ENCODE assay signal across 24 cellular contexts in the genomic region with DNA sequence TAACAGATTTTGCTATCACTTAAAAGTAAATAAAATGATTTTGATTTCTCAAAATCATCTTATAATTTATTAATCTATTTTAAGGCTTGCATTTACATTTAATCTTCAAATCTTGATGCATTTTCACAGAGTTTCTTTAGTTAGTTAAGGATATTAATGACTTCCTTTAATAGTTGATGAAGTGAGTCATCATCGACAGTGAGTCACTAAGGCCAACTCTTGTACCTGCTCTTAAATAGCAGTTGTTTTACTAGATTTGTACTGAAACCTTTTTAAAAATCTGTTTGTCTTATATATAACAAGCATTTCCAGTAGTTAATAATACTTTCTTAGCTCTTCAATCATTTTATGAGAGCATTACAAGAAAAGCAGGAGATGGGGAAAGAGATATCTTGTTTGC.
DNase-seq lines count a peak whose midpoint lies in the region; ATAC-seq and TF ChIP-seq lines count a peak whose summit lies in the region.
"Had no signal": no experiment of that assay in that cellular context is flagged by ENCODE, and none has a peak within 500 bp of the region (broad histone marks: within the 10 kb centered on the region; RNA-seq: fewer than 3 reads in every experiment).

No MANE protein-coding gene starts in this region.

- no peaks in the 10 kb centered on the region for H3K9me3 Mint-ChIP-seq in Calu3 (ENCODE audit: low read depth, unreplicated experiment)
- no peaks in the 10 kb centered on the region for H3K9me3 Mint-ChIP-seq in activated naive CD4-positive, alpha-beta T cell treated with anti-CD3 and anti-CD28 coated beads for 36 hours
- H3K9me3 Mint-ChIP-seq: activated CD4-positive, alpha-beta memory T cell treated with anti-CD3 and anti-CD28 coated beads for 36 hours; CD8-positive, alpha-beta T cell; immature natural killer cell had no signal

- H3K27me3 ChIP-seq in PC-9 (ENCODE audit: insufficient read depth, low read depth) (no peaks in the 10 kb centered on the region), psoas muscle (ENCODE audit: insufficient read depth in 3 of 3, low read length in 2 of 3) (no peaks in the 10 kb centered on the region), tibial artery (no peaks in the 10 kb centered on the region)
- H3K27me3 ChIP-seq: adrenal gland, heart right ventricle had no signal

- WGBS in psoas muscle, 3 donors: 37 to 55% (median 49%) methylated on average over 1 of the region's 1 CpG

- no peaks in the 10 kb centered on the region for H4K20me1 ChIP-seq in PC-9 (ENCODE audit: insufficient read depth)

- H3K36me3 Mint-ChIP-seq in Calu3 (ENCODE audit: insufficient read depth, unreplicated experiment): no peaks in the 10 kb centered on the region
- H3K36me3 Mint-ChIP-seq in activated naive CD4-positive, alpha-beta T cell treated with anti-CD3 and anti-CD28 coated beads for 36 hours (ENCODE audit: low read depth): no peaks in the 10 kb centered on the region
- H3K36me3 Mint-ChIP-seq: activated CD4-positive, alpha-beta memory T cell treated with anti-CD3 and anti-CD28 coated beads for 36 hours; CD8-positive, alpha-beta T cell; immature natural killer cell had no signal

- CTCF ChIA-PET in Calu3 (lab: Charles Lee): no interaction called here
- CTCF ChIA-PET in PC-9 (lab: Charles Lee): no interaction called here
- CTCF ChIA-PET in activated naive CD4-positive, alpha-beta T cell treated with anti-CD3 and anti-CD28 coated beads for 36 hours (lab: Charles Lee): no interaction called here

- no peak overlapping the region for H3K4me3 ChIP-seq in PC-9
- no peak overlapping the region for H3K4me3 ChIP-seq in psoas muscle
- H3K4me3 ChIP-seq in tibial artery: no peak overlapping the region
- H3K4me3 ChIP-seq: adrenal gland, heart right ventricle, lung had no signal

- H2AFZ ChIP-seq in PC-9: no peak overlapping the region

- TF ChIP-seq CTCF in Calu3 (IDR thresholded peaks at IDR 0.05; ENCODE audit: unreplicated experiment): no peak
- no peak for TF ChIP-seq CTCF in PC-9 (conservative IDR thresholded peaks at IDR 0.05)
- TF ChIP-seq CTCF in psoas muscle (IDR thresholded peaks at IDR 0.05): no peak
- no peak for TF ChIP-seq CTCF in tibial artery (IDR thresholded peaks at IDR 0.05)

- H3K9me2 ChIP-seq in PC-9 (ENCODE audit: insufficient read depth): no peaks in the 10 kb centered on the region

- H3K4me2 ChIP-seq in PC-9: no peak overlapping the region

- BruUV-seq in Calu3 (replicated peaks; lab: Mats Ljungman, UMichigan) (no TSS peak), PC-9 (replicated peaks; lab: Mats Ljungman, UMichigan) (no TSS peak)

- no peak overlapping the region for H3K4me3 Mint-ChIP-seq in Calu3 (ENCODE audit: low read depth, unreplicated experiment)
- H3K4me3 Mint-ChIP-seq in activated naive CD4-positive, alpha-beta T cell treated with anti-CD3 and anti-CD28 coated beads for 36 hours: no peak overlapping the region
- H3K4me3 Mint-ChIP-seq: activated CD4-positive, alpha-beta memory T cell treated with anti-CD3 and anti-CD28 coated beads for 36 hours; CD8-positive, alpha-beta T cell; immature natural killer cell had no signal

- no peaks in the 10 kb centered on the region for H3F3A ChIP-seq in PC-9 (ENCODE audit: insufficient read depth, low read depth)

- H3K27ac Mint-ChIP-seq in Calu3 (ENCODE audit: unreplicated experiment): peak overlapping the region; percentile 74
- no peak overlapping the region for H3K27ac Mint-ChIP-seq in activated naive CD4-positive, alpha-beta T cell treated with anti-CD3 and anti-CD28 coated beads for 36 hours
- H3K27ac Mint-ChIP-seq: activated CD4-positive, alpha-beta memory T cell treated with anti-CD3 and anti-CD28 coated beads for 36 hours; CD8-positive, alpha-beta T cell; immature natural killer cell had no signal

- POLR2A ChIA-PET in PC-9 (lab: Charles Lee; ENCODE audit: unreplicated experiment): no interaction called here

- H3K79me2 ChIP-seq in PC-9 (ENCODE audit: low read depth): no peaks in the 10 kb centered on the region

- H3K27me3 Mint-ChIP-seq in Calu3 (ENCODE audit: unreplicated experiment): no peaks in the 10 kb centered on the region
- H3K27me3 Mint-ChIP-seq in activated naive CD4-positive, alpha-beta T cell treated with anti-CD3 and anti-CD28 coated beads for 36 hours (ENCODE audit: low read depth): no peaks in the 10 kb centered on the region
- H3K27me3 Mint-ChIP-seq: activated CD4-positive, alpha-beta memory T cell treated with anti-CD3 and anti-CD28 coated beads for 36 hours had no signal

- H3K9me3 ChIP-seq in PC-9 (ENCODE audit: insufficient read depth, low read depth) (no peaks in the 10 kb centered on the region; the same call in 1 of the 2 replicates), psoas muscle (no peaks in the 10 kb centered on the region), tibial artery (no peaks in the 10 kb centered on the region)
- H3K9me3 ChIP-seq: adrenal gland, heart right ventricle had no signal

- no peaks in the 10 kb centered on the region for H3K36me3 ChIP-seq in PC-9 (ENCODE audit: low read depth)
- no peaks in the 10 kb centered on the region for H3K36me3 ChIP-seq in psoas muscle (ENCODE audit: insufficient read depth in 1 of 2, low read depth in 1 of 2)
- H3K36me3 ChIP-seq in tibial artery: no peaks in the 10 kb centered on the region
- H3K36me3 ChIP-seq: adrenal gland, heart right ventricle had no signal

- peaks cover 11% of the 10 kb centered on the region for H3K4me1 Mint-ChIP-seq in Calu3 (ENCODE audit: low read depth, unreplicated experiment)
- H3K4me1 Mint-ChIP-seq in activated naive CD4-positive, alpha-beta T cell treated with anti-CD3 and anti-CD28 coated beads for 36 hours (ENCODE audit: low read depth): no peaks in the 10 kb centered on the region
- H3K4me1 Mint-ChIP-seq: immature natural killer cell had no signal

- DNase-seq in Calu3: no peak
- peak in 1 of 2 experiments; percentile 53 for DNase-seq in PC-9
- peak; percentile 16 for DNase-seq in epithelial cell of prostate (ENCODE audit: low read depth, low spot score)
- DNase-seq in psoas muscle: no peak
- DNase-seq in inferior parietal cortex (ENCODE audit: extremely low spot score): no peak
- DNase-seq in activated naive CD4-positive, alpha-beta T cell treated with anti-CD3 and anti-CD28 coated beads for 36 hours: no peak
- no peak for DNase-seq in tibial artery
- no peak for DNase-seq in NCI-H2107 (lab: John Stamatoyannopoulos, UW)
- DNase-seq: activated CD4-positive, alpha-beta memory T cell treated with anti-CD3 and anti-CD28 coated beads for 36 hours; activated CD4-positive, CD25-positive, alpha-beta regulatory T cell; activated gamma-delta T cell; adrenal gland; CD8-positive, alpha-beta T cell; DND-41; HCEC 1CT; heart right ventricle; immature natural killer cell; KG1; NCI-H187 treated with DMSO at 0.1 percent for 48 hours; NCI-H446; RPMI8226; stimulated activated CD8-positive, alpha-beta memory T cell treated with anti-CD3 and anti-CD28 coated beads, Interleukin-4, amount 100 ng/mL, for 48 hours; T1000 had no signal

- intact Hi-C loops in Calu3 (cut with micrococcal nuclease; ENCODE audit: unreplicated experiment) (no loop called here), PC-9 (cut with micrococcal nuclease; ENCODE audit: unreplicated experiment) (no loop called here), psoas muscle (cut with DNase I) (no loop called here), tibial artery (cut with DNase I; ENCODE audit: low total_unique reads) (no loop called here)
- intact Hi-C loops in activated naive CD4-positive, alpha-beta T cell treated with anti-CD3 and anti-CD28 coated beads for 36 hours (cut with micrococcal nuclease): no loop called here

- H3K27ac ChIP-seq in PC-9: peak overlapping the region; percentile 30; the same call in 1 of the 2 replicates
- H3K27ac ChIP-seq in epithelial cell of prostate: peak overlapping the region; percentile 61
- peak overlapping the region; percentile 44 for H3K27ac ChIP-seq in psoas muscle
- H3K27ac ChIP-seq in tibial artery: no peak overlapping the region
- H3K27ac ChIP-seq: adrenal gland, heart right ventricle had no signal

- peaks cover 11% of the 10 kb centered on the region; the same call in 1 of the 2 replicates for H3K4me1 ChIP-seq in PC-9 (replicated peaks; ENCODE audit: insufficient read depth)
- peaks cover 32% of the 10 kb centered on the region for H3K4me1 ChIP-seq in psoas muscle
- H3K4me1 ChIP-seq in tibial artery: peaks cover 0 to 8% (median 0%) of the 10 kb centered on the region in 4 donors
- H3K4me1 ChIP-seq: adrenal gland, heart right ventricle had no signal

- no peak for ATAC-seq in psoas muscle
- ATAC-seq: CD8-positive, alpha-beta T cell had no signal

Comparison
In these comparisons a context has a peak if more than half of its experiments do, and no peak if none do; other contexts are left out.
1. H3K27ac ChIP-seq: peak in PC-9 (single experiment), epithelial cell of prostate (single experiment) and psoas muscle (single experiment); none in tibial artery (0 of 2).